8 cellular contexts compared by ENCODE assay signal in genomic region chr7:130560972-130561371, GRCh38.
DNase-seq lines count a peak whose midpoint lies in the region; ATAC-seq and TF ChIP-seq lines count a peak whose summit lies in the region.

No MANE protein-coding gene starts in this region.

- H3K4me1 Mint-ChIP-seq in Calu3 (ENCODE audit: low read depth, unreplicated experiment): no peaks in the 10 kb centered on the region
- H3K4me1 Mint-ChIP-seq in activated T-helper 2 cell treated with anti-CD3 and anti-CD28 coated beads, Interferon-gamma antibody, Interleukin-2, Interleukin-4, amounts not matched to agents 10 μg/mL and 5 μg/mL and 100 μg/mL, durations not matched to agents 14 hours and 24 hours and 36 hours (ENCODE audit: low read depth): no peaks in the 10 kb centered on the region

- no peak for TF ChIP-seq CTCF in Calu3 (IDR thresholded peaks at IDR 0.05; ENCODE audit: unreplicated experiment)

- H3K27ac Mint-ChIP-seq in Calu3 (ENCODE audit: unreplicated experiment): no peak overlapping the region
- H3K27ac Mint-ChIP-seq in activated T-helper 2 cell treated with anti-CD3 and anti-CD28 coated beads, Interferon-gamma antibody, Interleukin-2, Interleukin-4, amounts not matched to agents 10 μg/mL and 5 μg/mL and 100 μg/mL, durations not matched to agents 14 hours and 24 hours and 36 hours: no peak overlapping the region

- intact Hi-C loops in Calu3 (cut with micrococcal nuclease; ENCODE audit: unreplicated experiment): loop anchor here (1.0 kb wide), 2 partner anchors 319 to 489 kb away; no protein-coding TSS in a partner anchor
- intact Hi-C loops in activated T-helper 2 cell treated with anti-CD3 and anti-CD28 coated beads, Interferon-gamma antibody, Interleukin-2, Interleukin-4, amounts not matched to agents 10 μg/mL and 5 μg/mL and 100 μg/mL, durations not matched to agents 14 hours and 24 hours and 36 hours (cut with micrococcal nuclease): no loop called here

- no peaks in the 10 kb centered on the region for H3K27me3 Mint-ChIP-seq in Calu3 (ENCODE audit: unreplicated experiment)
- no peaks in the 10 kb centered on the region for H3K27me3 Mint-ChIP-seq in activated T-helper 2 cell treated with anti-CD3 and anti-CD28 coated beads, Interferon-gamma antibody, Interleukin-2, Interleukin-4, amounts not matched to agents 10 μg/mL and 5 μg/mL and 100 μg/mL, durations not matched to agents 14 hours and 24 hours and 36 hours (ENCODE audit: low read depth)

- ATAC-seq in HG03520 (IDR thresholded peaks at IDR 0.05; ENCODE audit: unreplicated experiment): peak; percentile 83
- no peak for ATAC-seq in HG02840 (IDR thresholded peaks at IDR 0.05; ENCODE audit: low FRiP score, unreplicated experiment)

- DNase-seq in Calu3 (peak; percentile 36), GM19238 (ENCODE audit: insufficient read length, low spot score) (peak; percentile 41), SK-N-DZ (ENCODE audit: low spot score) (peak; percentile 18), kidney glomerular epithelial cell (lab: John Stamatoyannopoulos, UW) (peak; percentile 2), retina (no peak)
- no peak for DNase-seq in activated T-helper 2 cell treated with anti-CD3 and anti-CD28 coated beads, Interferon-gamma antibody, Interleukin-2, Interleukin-4, amounts not matched to agents 10 μg/mL and 5 μg/mL and 100 μg/mL, durations not matched to agents 14 hours and 24 hours and 36 hours (ENCODE audit: low spot score)

- peaks cover 3% of the 10 kb centered on the region for H3K9me3 Mint-ChIP-seq in Calu3 (ENCODE audit: low read depth, unreplicated experiment)
- peaks cover 13% of the 10 kb centered on the region for H3K9me3 Mint-ChIP-seq in activated T-helper 2 cell treated with anti-CD3 and anti-CD28 coated beads, Interferon-gamma antibody, Interleukin-2, Interleukin-4, amounts not matched to agents 10 μg/mL and 5 μg/mL and 100 μg/mL, durations not matched to agents 14 hours and 24 hours and 36 hours

- CTCF ChIA-PET in Calu3 (lab: Charles Lee): no interaction called here

- H3K4me3 Mint-ChIP-seq in Calu3 (ENCODE audit: low read depth, unreplicated experiment): no peak overlapping the region
- H3K4me3 Mint-ChIP-seq in activated T-helper 2 cell treated with anti-CD3 and anti-CD28 coated beads, Interferon-gamma antibody, Interleukin-2, Interleukin-4, amounts not matched to agents 10 μg/mL and 5 μg/mL and 100 μg/mL, durations not matched to agents 14 hours and 24 hours and 36 hours (ENCODE audit: low read depth): no peak overlapping the region

- no peaks in the 10 kb centered on the region for H3K36me3 Mint-ChIP-seq in Calu3 (ENCODE audit: insufficient read depth, unreplicated experiment)
- peaks cover 7% of the 10 kb centered on the region for H3K36me3 Mint-ChIP-seq in activated T-helper 2 cell treated with anti-CD3 and anti-CD28 coated beads, Interferon-gamma antibody, Interleukin-2, Interleukin-4, amounts not matched to agents 10 μg/mL and 5 μg/mL and 100 μg/mL, durations not matched to agents 14 hours and 24 hours and 36 hours (ENCODE audit: low read depth)

- no TSS peak for BruUV-seq in Calu3 (replicated peaks; lab: Mats Ljungman, UMichigan)

Comparison
In these comparisons a context has a peak if more than half of its experiments do, and no peak if none do; other contexts are left out.
1. DNase-seq: peak in Calu3 (single experiment), GM19238 (single experiment), SK-N-DZ (single experiment) and kidney glomerular epithelial cell (single experiment); none in activated T-helper 2 cell treated with anti-CD3 and anti-CD28 coated beads, Interferon-gamma antibody, Interleukin-2, Interleukin-4, amounts not matched to agents 10 μg/mL and 5 μg/mL and 100 μg/mL, durations not matched to agents 14 hours and 24 hours and 36 hours (single experiment) and retina (single experiment).